14 cellular contexts compared by ENCODE assay signal in the genomic region with DNA sequence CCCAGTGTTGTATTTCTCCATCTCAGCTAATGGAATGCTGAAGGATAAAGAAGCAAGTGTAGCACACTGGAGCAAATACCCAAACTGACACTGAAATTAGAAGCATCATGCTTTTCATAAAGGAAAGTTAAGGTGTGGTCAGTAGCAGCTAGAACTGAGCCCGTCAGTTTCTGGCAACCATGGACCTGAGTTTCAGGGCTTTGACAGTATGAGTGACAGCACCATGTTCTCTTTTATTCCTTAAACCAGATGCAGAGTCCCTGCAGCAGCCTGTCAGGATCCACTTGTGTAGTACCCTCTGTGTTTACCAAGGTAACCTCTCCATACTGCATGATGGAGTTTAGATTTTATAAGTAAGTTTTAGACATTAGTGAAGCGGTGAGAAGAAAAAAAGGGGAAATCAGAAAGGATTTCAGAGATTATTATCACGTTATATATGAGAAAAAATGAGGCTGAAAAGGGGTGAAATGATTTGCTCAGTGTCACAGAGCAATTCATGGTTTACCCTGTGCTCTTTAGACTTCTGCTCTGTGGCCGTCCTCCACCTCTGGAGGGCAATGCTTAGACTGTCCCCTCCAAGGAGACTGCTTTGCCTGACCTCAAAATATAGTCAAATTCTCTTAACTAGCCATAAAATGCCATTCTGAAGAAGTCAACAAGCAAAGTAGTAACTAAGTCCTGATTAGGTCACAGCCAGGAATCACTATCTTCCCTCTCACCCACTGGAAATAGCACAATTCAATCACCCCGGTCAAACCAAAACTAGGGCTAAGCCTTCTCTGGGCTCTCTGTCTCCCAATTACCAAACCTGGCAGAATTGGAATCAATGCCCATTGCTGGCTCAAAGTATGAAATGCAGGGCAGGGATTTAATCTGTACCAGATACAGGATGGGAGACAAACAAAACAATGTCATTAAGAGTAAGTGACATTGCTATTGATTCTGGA. TPM values are rescaled to one million over a fixed set of nuclear protein-coding genes. Genes with fewer than 3 reads are reported as not detected.
DNase-seq lines count a peak whose midpoint lies in the region; ATAC-seq and TF ChIP-seq lines count a peak whose summit lies in the region.
"Had no signal": no experiment of that assay in that cellular context is flagged by ENCODE, and none has a peak within 500 bp of the region (broad histone marks: within the 10 kb centered on the region; RNA-seq: fewer than 3 reads in every experiment).

No MANE protein-coding gene starts in this region.

- no peaks in the 10 kb centered on the region for H4K20me1 ChIP-seq in DOHH2 (ENCODE audit: control insufficient read depth, insufficient read depth, low read depth, low read length)

- intact Hi-C loops in dorsolateral prefrontal cortex (cut with DNase I), result no loop called here

- H3K27me3 Mint-ChIP-seq in activated T-cell treated with anti-CD3 and anti-CD28 coated beads, Interleukin-2, amount 50 U/mL, for 24 hours, result no peaks in the 10 kb centered on the region

- peak overlapping the region; percentile 70 for H3K4me2 ChIP-seq in DOHH2 (ENCODE audit: low read length)

- no peaks in the 10 kb centered on the region for H3K36me3 Mint-ChIP-seq in activated T-cell treated with anti-CD3 and anti-CD28 coated beads, Interleukin-2, amount 50 U/mL, for 24 hours (ENCODE audit: low read depth)

- H3K4me3 Mint-ChIP-seq in activated T-cell treated with anti-CD3 and anti-CD28 coated beads, Interleukin-2, amount 50 U/mL, for 24 hours, result no peak overlapping the region

- peaks cover 19% of the 10 kb centered on the region for H3K4me1 Mint-ChIP-seq in activated T-cell treated with anti-CD3 and anti-CD28 coated beads, Interleukin-2, amount 50 U/mL, for 24 hours (ENCODE audit: low read depth)

- no peaks in the 10 kb centered on the region for H3K79me2 ChIP-seq in DOHH2 (ENCODE audit: control insufficient read depth, low read length)

- no peaks in the 10 kb centered on the region for H3K9me3 Mint-ChIP-seq in activated T-cell treated with anti-CD3 and anti-CD28 coated beads, Interleukin-2, amount 50 U/mL, for 24 hours

- H3K27ac ChIP-seq in DOHH2 (ENCODE audit: low read depth, low read length) (no peak overlapping the region), dorsolateral prefrontal cortex (peak overlapping the region in 56 of 59 donors; percentile 7 to 86 (median 68)), WERI-Rb-1 (no peak overlapping the region)
- H3K27ac ChIP-seq: colonic mucosa, SK-N-MC had no signal

- peaks cover 8% of the 10 kb centered on the region; the same call in 1 of the 2 replicates for H3F3A ChIP-seq in DOHH2 (ENCODE audit: control insufficient read depth, insufficient read depth)

- peak; percentile 23 for ATAC-seq in HG02759 (IDR thresholded peaks at IDR 0.05; ENCODE audit: unreplicated experiment)
- no peak for ATAC-seq in HG02884 (IDR thresholded peaks at IDR 0.05; ENCODE audit: unreplicated experiment)
- ATAC-seq in GM21367 (IDR thresholded peaks at IDR 0.05; ENCODE audit: unreplicated experiment), result no peak

- no peaks in the 10 kb centered on the region for H3K27me3 ChIP-seq in DOHH2 (ENCODE audit: control insufficient read depth, low read length)
- H3K27me3 ChIP-seq in dorsolateral prefrontal cortex, result no peaks in the 10 kb centered on the region
- no peaks in the 10 kb centered on the region for H3K27me3 ChIP-seq in WERI-Rb-1 (ENCODE audit: insufficient read depth, low read depth, severe bottlenecking)
- H3K27me3 ChIP-seq: colonic mucosa had no signal

- no peak for DNase-seq in dorsolateral prefrontal cortex
- DNase-seq in pons (ENCODE audit: low spot score), result peak; percentile 62
- DNase-seq in WERI-Rb-1, result no peak
- no peak for DNase-seq in activated T-cell treated with anti-CD3 and anti-CD28 coated beads, Interleukin-2, amount 50 U/mL, for 24 hours
- DNase-seq: colonic mucosa; NCI-H2081; NK-92 treated with Interleukin-12 subunit alpha and Interleukin-12 subunit beta, amount 100 ng/mL, for 24 hours; occipital lobe had no signal

- no peaks in the 10 kb centered on the region for H3K9me3 ChIP-seq in DOHH2 (ENCODE audit: control insufficient read depth, insufficient read depth, low read length)
- H3K9me3 ChIP-seq in WERI-Rb-1 (ENCODE audit: severe bottlenecking), result no peaks in the 10 kb centered on the region
- H3K9me3 ChIP-seq: colonic mucosa had no signal

- H3K4me3 ChIP-seq in DOHH2 (ENCODE audit: low read length), result peak overlapping the region; percentile 40
- peak overlapping the region in 53 of 59 donors; percentile 17 to 67 (median 43) for H3K4me3 ChIP-seq in dorsolateral prefrontal cortex
- no peak overlapping the region for H3K4me3 ChIP-seq in WERI-Rb-1 (ENCODE audit: low read depth, low read length)
- H3K4me3 ChIP-seq: colonic mucosa, SK-N-MC had no signal

- no peaks in the 10 kb centered on the region for H3K9me2 ChIP-seq in DOHH2 (replicated peaks; ENCODE audit: control insufficient read depth, low read length)

- no peak overlapping the region for H3K27ac Mint-ChIP-seq in activated T-cell treated with anti-CD3 and anti-CD28 coated beads, Interleukin-2, amount 50 U/mL, for 24 hours

- TF ChIP-seq CTCF in DOHH2 (IDR thresholded peaks at IDR 0.05; ENCODE audit: low read depth, low read length, poor library complexity, severe bottlenecking) (no peak), dorsolateral prefrontal cortex (IDR thresholded peaks at IDR 0.05 in 54 of 56, conservative IDR thresholded peaks at IDR 0.05 in 2 of 56; ENCODE audit: low read depth in 1 of 56, partially characterized antibody in 56 of 56) (peak in 6 of 56 donors; percentile 9 to 26 (median 10)), WERI-Rb-1 (IDR thresholded peaks at IDR 0.05; ENCODE audit: low read depth, low read length) (no peak)

- H3K4me1 ChIP-seq in DOHH2 (ENCODE audit: control insufficient read depth, low read length), result peaks cover 34% of the 10 kb centered on the region
- H3K4me1 ChIP-seq: colonic mucosa had no signal

- no peaks in the 10 kb centered on the region for H3K36me3 ChIP-seq in DOHH2 (ENCODE audit: control insufficient read depth, low read length)
- no peaks in the 10 kb centered on the region for H3K36me3 ChIP-seq in WERI-Rb-1
- H3K36me3 ChIP-seq: colonic mucosa had no signal

RNA-seq across cellular contexts. Expression of a gene that starts 10.5 kb away (rescaled TPM):
- 10 to 100 TPM in 50 of 120 experiments, 1 to 10 TPM in 69, under 1 TPM in 1; 0.72 to 31.0 (median 8.7) TPM for total RNA-seq in dorsolateral prefrontal cortex
- total RNA-seq: M059J had no signal

RNA-seq across cellular contexts. Expression of a gene that starts 32.1 kb away (rescaled TPM):
- total RNA-seq in dorsolateral prefrontal cortex, result 1 to 10 TPM in 8 of 120 experiments, under 1 TPM in 26, not detected in 86; 0.31 to 1.6 (median 0.65) TPM
- total RNA-seq: colonic mucosa, occipital lobe had no signal

Comparison
In these comparisons a context has a peak if more than half of its experiments do, and no peak if none do; other contexts are left out.
1. H3K27ac ChIP-seq: peak in dorsolateral prefrontal cortex (56 of 59); none in DOHH2 (single experiment) and WERI-Rb-1 (single experiment).